9 cellular contexts compared by ENCODE assay signal in the genomic region with DNA sequence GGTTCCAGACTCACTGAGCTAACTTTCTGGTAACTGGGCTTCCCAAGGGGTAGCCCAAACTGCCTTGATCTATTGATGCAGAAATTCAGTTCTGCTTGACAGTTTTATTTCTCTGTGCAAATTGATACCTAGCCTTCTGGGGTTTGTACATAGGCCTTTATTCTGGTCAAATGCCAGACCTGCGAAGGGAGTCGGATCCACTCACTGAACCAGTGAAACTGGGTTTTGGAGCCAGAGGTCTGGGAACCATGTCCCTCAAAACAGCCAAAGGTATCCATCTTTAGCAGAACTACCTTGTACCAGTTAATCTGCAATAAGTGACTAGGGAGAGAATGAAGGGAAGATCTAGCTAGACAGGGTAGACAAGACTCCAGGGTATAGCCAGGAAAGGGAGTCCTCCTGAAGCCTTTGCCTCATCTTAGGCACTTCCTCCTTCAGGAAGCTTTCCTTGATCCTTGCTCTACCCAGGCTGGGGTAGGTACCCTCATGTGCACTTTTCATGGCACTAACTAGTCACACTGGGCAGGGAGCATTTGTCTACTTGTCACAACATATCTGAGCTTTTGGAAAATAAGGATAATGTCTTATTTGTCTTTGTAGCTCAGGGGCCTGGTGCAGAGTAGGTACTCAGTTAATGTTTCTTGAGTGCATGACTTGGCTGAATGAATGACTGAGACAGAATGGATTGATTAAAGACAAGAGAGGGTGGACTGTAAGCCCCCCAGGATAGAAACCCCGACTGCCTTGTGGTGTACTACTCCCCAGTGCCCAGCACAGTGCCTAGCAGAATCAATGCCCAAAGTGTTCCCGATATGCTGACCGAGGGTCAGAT. TPM values are rescaled to one million over a fixed set of nuclear protein-coding genes. Genes with fewer than 3 reads are reported as not detected.
DNase-seq lines count a peak whose midpoint lies in the region; ATAC-seq, FAIRE-seq and TF ChIP-seq lines count a peak whose summit lies in the region.
"Had no signal": no experiment of that assay in that cellular context is flagged by ENCODE, and none has a peak within 500 bp of the region (broad histone marks: within the 10 kb centered on the region; RNA-seq: fewer than 3 reads in every experiment).

No MANE protein-coding gene starts in this region.

- peak overlapping the region; percentile 75 for H3K4me3 ChIP-seq in A549
- peak overlapping the region; percentile 91 for H3K4me3 ChIP-seq in LNCaP clone FGC (ENCODE audit: low read depth, low read length)

- ATAC-seq in A549 (no peak), naive B cell (ENCODE audit: low read depth in 2 of 2) (no peak), GM18873 (IDR thresholded peaks at IDR 0.05; ENCODE audit: low FRiP score, unreplicated experiment) (no peak)

- WGBS in A549 (ENCODE audit: missing lambda C conversion rate): 61% methylated on average over 5 of the region's 5 CpGs

- TF ChIP-seq POLR2A in A549 (IDR thresholded peaks at IDR 0.05; ENCODE audit: low read length): no peak

- H3K27me3 Mint-ChIP-seq in dendritic cell treated with granulocyte-macrophage colony-stimulating factor and Interleukin-4, amounts not matched to agents 40 ng/mL and 50 ng/mL, for 4 days: peaks cover 12% of the 10 kb centered on the region
- H3K27me3 Mint-ChIP-seq in naive B cell: peaks cover 7 to 27% (median 14%) of the 10 kb centered on the region in 3 donors

- H3K36me3 Mint-ChIP-seq in dendritic cell treated with granulocyte-macrophage colony-stimulating factor and Interleukin-4, amounts not matched to agents 40 ng/mL and 50 ng/mL, for 4 days (ENCODE audit: low read depth): peaks cover 35% of the 10 kb centered on the region
- no peaks in the 10 kb centered on the region for H3K36me3 Mint-ChIP-seq in naive B cell

- intact Hi-C loops in dendritic cell treated with granulocyte-macrophage colony-stimulating factor and Interleukin-4, amounts not matched to agents 40 ng/mL and 50 ng/mL, for 4 days (cut with micrococcal nuclease): loop anchor here (5.0 kb wide), 2 partner anchors 69 to 194 kb away; partner anchors contain the start of genes PTPN9 and SIN3A

- TF ChIP-seq RAD21 in A549 (conservative IDR thresholded peaks at IDR 0.05 in 1 of 2, IDR thresholded peaks at IDR 0.05 in 1 of 2): no peak

- H3K4me2 ChIP-seq in A549: peak overlapping the region; percentile 90

- TF ChIP-seq CTCF in A549 (IDR thresholded peaks at IDR 0.05) (no peak), LNCaP clone FGC (IDR thresholded peaks at IDR 0.05; ENCODE audit: control insufficient read depth, extremely low read depth, insufficient read depth) (no peak)

- no peak for DNase-seq in A549 (ENCODE audit: low read depth in 1 of 2, low spot score in 1 of 2)
- DNase-seq in LNCaP clone FGC (ENCODE audit: low read depth): no peak
- no peak for DNase-seq in naive B cell
- no peak for DNase-seq in GM19238 (ENCODE audit: insufficient read length, low spot score)
- no peak for DNase-seq in activated CD8-positive, alpha-beta memory T cell treated with anti-CD3 and anti-CD28 coated beads for 24 hours
- DNase-seq in OCI-M2 (lab: John Stamatoyannopoulos, UW; ENCODE audit: unreplicated experiment): no peak
- DNase-seq: Karpas-422 had no signal

- peaks cover 33% of the 10 kb centered on the region for H3K4me1 ChIP-seq in A549

- H3K4me1 Mint-ChIP-seq in dendritic cell treated with granulocyte-macrophage colony-stimulating factor and Interleukin-4, amounts not matched to agents 40 ng/mL and 50 ng/mL, for 4 days (ENCODE audit: low read depth): peaks cover 42% of the 10 kb centered on the region
- H3K4me1 Mint-ChIP-seq in naive B cell: peaks cover 7 to 16% (median 15%) of the 10 kb centered on the region in 3 donors

- TF ChIP-seq EP300 in A549 (IDR thresholded peaks at IDR 0.05): no peak

- peak overlapping the region; percentile 91 to 94 for H3K27ac ChIP-seq in A549

- H3K27ac Mint-ChIP-seq in dendritic cell treated with granulocyte-macrophage colony-stimulating factor and Interleukin-4, amounts not matched to agents 40 ng/mL and 50 ng/mL, for 4 days: peak overlapping the region; percentile 90
- peak overlapping the region in 1 of 6 donors; percentile 75 for H3K27ac Mint-ChIP-seq in naive B cell

- no peaks in the 10 kb centered on the region for H3K9me3 ChIP-seq in A549

- peak overlapping the region; percentile 92 for H3K4me3 Mint-ChIP-seq in dendritic cell treated with granulocyte-macrophage colony-stimulating factor and Interleukin-4, amounts not matched to agents 40 ng/mL and 50 ng/mL, for 4 days
- peak overlapping the region; percentile 67 to 90 (median 86) for H3K4me3 Mint-ChIP-seq in naive B cell

- CTCF ChIA-PET in A549 (lab: Yijun Ruan, JAX): interaction anchor here (0.6 to 9.8 kb wide), 20 partner anchors 7 to 287 kb away, joined by 3 to 98 read pairs (median 6); partner anchors contain the start of genes IMP3, MAN2C1 and PTPN9

- no peak for FAIRE-seq in A549 (lab: Jason Lieb, UNC)

- POLR2A ChIA-PET in A549 (lab: Yijun Ruan, JAX): interaction anchor here (1.7 to 2.4 kb wide), 5 partner anchors 9 to 196 kb away, joined by 4 to 22 read pairs (median 15); partner anchors contain the start of gene SIN3A

- no peaks in the 10 kb centered on the region for H3K9me3 Mint-ChIP-seq in dendritic cell treated with granulocyte-macrophage colony-stimulating factor and Interleukin-4, amounts not matched to agents 40 ng/mL and 50 ng/mL, for 4 days
- H3K9me3 Mint-ChIP-seq in naive B cell: no peaks in the 10 kb centered on the region

TF ChIP-seq in A549, 52 proteins besides CTCF, POLR2A, EP300 and RAD21:
- TF ChIP-seq CHD4 (IDR thresholded peaks at IDR 0.05; ENCODE audit: borderline replicate concordance): no peak
- TF ChIP-seq RFX5 (IDR thresholded peaks at IDR 0.05): no peak
- no peak for TF ChIP-seq NR3C1 (IDR thresholded peaks at IDR 0.05)
- TF ChIP-seq EHF (CRISPR knock-in tag; IDR thresholded peaks at IDR 0.05): no peak
- TF ChIP-seq FOSL2 (IDR thresholded peaks at IDR 0.05): no peak
- no peak for TF ChIP-seq FOSL2 (CRISPR knock-in tag; IDR thresholded peaks at IDR 0.05)
- TF ChIP-seq HES2 (IDR thresholded peaks at IDR 0.05): no peak
- no peak for TF ChIP-seq CEBPB (IDR thresholded peaks at IDR 0.05)
- TF ChIP-seq NFE2L2 (conservative IDR thresholded peaks at IDR 0.05; ENCODE audit: low read length): no peak
- TF ChIP-seq RCOR1 (IDR thresholded peaks at IDR 0.05; ENCODE audit: low read depth, low read length): no peak
- no peak for TF ChIP-seq HOXA7 (CRISPR knock-in tag; IDR thresholded peaks at IDR 0.05)
- TF ChIP-seq BHLHE40 (IDR thresholded peaks at IDR 0.05; ENCODE audit: low read depth, low read length): no peak
- no peak for TF ChIP-seq MAFK (IDR thresholded peaks at IDR 0.05; ENCODE audit: partially characterized antibody)

RNA-seq across cellular contexts. Expression of gene SNX33, which starts 1.4 kb away (rescaled TPM):
- polyA plus RNA-seq in A549 (2011; rRNA removed) (8.4 and 10.7 TPM in 2 replicates), A549 (2017; fragmentation: RNase III; extraction: RNeasy Plus Mini Kit Qiagen cat#74134 plus additional on column Dnase treatment) (8.1 to 11.6 TPM (median 11.2 TPM) in 3 replicates), naive B cell (ENCODE audit: low read depth in 6 of 6) (under 1 TPM in 1 of 6 donors, not detected in 5; 0.13 TPM)
- 5.3 and 7.3 TPM in 2 replicates for polyA plus RNA-seq in A549 (2012; cell fraction: cytosol; rRNA removed)
- 9.0 and 10.2 TPM in 2 replicates for polyA plus RNA-seq in A549 (2012; cell fraction: nucleus; rRNA removed)
- 19.7 and 21.2 TPM in 2 replicates for polyA minus RNA-seq in A549 (2011; rRNA and poly(A)+ RNA removed)

RNA-seq across cellular contexts. Expression of gene IMP3, which starts 6.3 kb away (rescaled TPM):
- polyA plus RNA-seq in A549 (2011; rRNA removed) (80.6 and 94.7 TPM in 2 replicates), A549 (2017; fragmentation: RNase III; extraction: RNeasy Plus Mini Kit Qiagen cat#74134 plus additional on column Dnase treatment) (87.1 to 90.0 TPM (median 88.6 TPM) in 3 replicates), naive B cell (ENCODE audit: low read depth in 6 of 6) (100 to 1,000 TPM; 173 to 270 (median 228) TPM)
- 152 and 188 TPM in 2 replicates for polyA plus RNA-seq in A549 (2012; cell fraction: cytosol; rRNA removed)
- polyA plus RNA-seq in A549 (2012; cell fraction: nucleus; rRNA removed): 182 and 230 TPM in 2 replicates
- polyA minus RNA-seq in A549 (2011; rRNA and poly(A)+ RNA removed): 24.8 and 25.0 TPM in 2 replicates

RNA-seq across cellular contexts. Expression of gene SNUPN, which starts 20.8 kb away (rescaled TPM):
- polyA plus RNA-seq in A549 (2011; rRNA removed) (33.6 and 38.5 TPM in 2 replicates), A549 (2017; fragmentation: RNase III; extraction: RNeasy Plus Mini Kit Qiagen cat#74134 plus additional on column Dnase treatment) (29.2 to 30.1 TPM (median 30.1 TPM) in 3 replicates), naive B cell (ENCODE audit: low read depth in 6 of 6) (10 to 100 TPM; 17.0 to 27.9 (median 22.5) TPM)
- polyA plus RNA-seq in A549 (2012; cell fraction: cytosol; rRNA removed): 21.7 and 25.1 TPM in 2 replicates
- polyA plus RNA-seq in A549 (2012; cell fraction: nucleus; rRNA removed): 11.1 and 16.7 TPM in 2 replicates
- polyA minus RNA-seq in A549 (2011; rRNA and poly(A)+ RNA removed): 16.4 and 18.2 TPM in 2 replicates

Comparison
In these comparisons a context has a peak if more than half of its experiments do, and no peak if none do; other contexts are left out.
1. RNA of gene SNX33, which starts 1.4 kb away (polyA plus RNA-seq): 5.3 to 11.6 TPM in A549; 0.13 TPM in naive B cell; every median in the first group is over 4 times any median in the second.